8 cellular contexts compared by ENCODE assay signal in the genomic region with DNA sequence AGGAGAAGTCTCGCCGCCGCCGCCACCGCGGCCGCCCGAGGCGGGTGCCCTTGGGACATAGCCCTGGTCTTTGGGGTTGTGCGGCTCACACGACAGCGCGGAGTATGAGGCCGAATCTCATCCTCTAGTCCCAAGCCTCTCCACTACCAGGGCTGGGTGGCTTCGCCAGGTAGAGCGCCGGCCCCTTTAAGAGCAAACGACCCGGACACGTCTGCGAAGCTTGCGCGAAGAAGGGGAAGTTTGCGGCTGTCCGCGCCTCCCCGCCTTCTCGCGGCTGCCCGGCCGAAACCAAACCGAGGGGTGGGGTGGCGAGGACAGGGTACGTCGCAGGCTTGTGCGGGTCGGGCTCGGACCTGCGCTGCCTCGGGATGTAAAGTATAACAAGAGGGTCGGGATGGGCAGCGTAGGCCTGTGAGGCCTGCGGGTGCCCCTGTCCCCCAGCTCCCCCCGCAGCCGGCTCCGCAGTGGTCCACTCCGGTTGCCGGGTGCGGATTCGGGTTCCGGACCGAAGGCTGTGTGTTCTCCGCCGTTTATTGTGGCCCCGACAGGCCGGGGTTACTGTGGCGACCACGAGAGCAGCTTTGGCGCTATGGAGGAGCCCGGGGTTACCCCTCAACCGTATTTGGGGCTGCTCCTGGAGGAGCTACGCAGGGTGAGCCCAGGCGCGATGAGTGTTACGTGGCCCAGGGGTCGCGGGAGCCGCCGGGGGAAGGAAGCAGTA. TPM values are rescaled to one million over a fixed set of nuclear protein-coding genes. Genes with fewer than 3 reads are reported as not detected.
DNase-seq lines count a peak whose midpoint lies in the region; ATAC-seq, FAIRE-seq and TF ChIP-seq lines count a peak whose summit lies in the region.

No MANE protein-coding gene starts in this region.

- DNase-seq in AG04449 (ENCODE audit: low read depth, low spot score): no peak
- DNase-seq in NCI-H2196 treated with DMSO at 0.1 percent for 48 hours (lab: John Stamatoyannopoulos, UW; ENCODE audit: unreplicated experiment): peak; percentile 71
- DNase-seq in WTC11 (ENCODE audit: low spot score): peak; percentile 82
- DNase-seq in bronchial epithelial cell (ENCODE audit: low read depth): peak; percentile 67
- peak; percentile 83 for DNase-seq in iris pigment epithelial cell (ENCODE audit: low read depth)
- DNase-seq in stimulated activated CD4-positive, alpha-beta T cell treated with anti-CD3 and anti-CD28 coated beads, Interleukin-12 subunit alpha, Interleukin-12 subunit beta, amount 100 ng/mL, for 4 hours: peak; percentile 67

- H3K36me3 ChIP-seq in bronchial epithelial cell (ENCODE audit: control insufficient read depth, insufficient read depth, low read length): no peaks in the 10 kb centered on the region

- H3K27me3 ChIP-seq in bronchial epithelial cell (ENCODE audit: control insufficient read depth, insufficient read depth, low read length): no peaks in the 10 kb centered on the region

- FAIRE-seq in bronchial epithelial cell (lab: Jason Lieb, UNC): no peak

- CTCF ChIA-PET in AG04449 (lab: Yijun Ruan, JAX) (no interaction called here), WTC11 (lab: Charles Lee) (interaction anchor here (1.0 to 2.0 kb wide), 3 partner anchors 36 to 164 kb away, joined by 3 to 5 read pairs (median 4); a partner anchor contains a TSS)

- peaks cover 16% of the 10 kb centered on the region for H3K36me3 Mint-ChIP-seq in WTC11

- peaks cover 22% of the 10 kb centered on the region for H3K9me3 Mint-ChIP-seq in WTC11

- ATAC-seq in HG03060 (IDR thresholded peaks at IDR 0.05; ENCODE audit: low read depth, unreplicated experiment) (peak; percentile 54), WTC11 (peak; percentile 85)

- TF ChIP-seq POLR2A in GM18526 (IDR thresholded peaks at IDR 0.05; ENCODE audit: extremely low read depth, insufficient read length): peak; percentile 64

- H3K27ac Mint-ChIP-seq in WTC11: peak overlapping the region; percentile 94

- POLR2A ChIA-PET in AG04449 (lab: Yijun Ruan, JAX) (interaction anchor here (0.6 to 3.2 kb wide), 8 partner anchors 13 to 160 kb away, joined by 3 to 15 read pairs (median 3); a partner anchor contains a TSS), WTC11 (lab: Charles Lee) (interaction anchor here (0.5 to 2.2 kb wide), 6 partner anchors 97 to 167 kb away, joined by 3 to 16 read pairs (median 3); a partner anchor contains a TSS)

- TF ChIP-seq CTCF in AG04449 (IDR thresholded peaks at IDR 0.05; ENCODE audit: insufficient read depth, low read length, missing control alignments) (no peak), WTC11 (IDR thresholded peaks at IDR 0.05) (no peak), bronchial epithelial cell (IDR thresholded peaks at IDR 0.05; ENCODE audit: insufficient read depth, low read length, severe bottlenecking) (no peak)

- H3K4me3 ChIP-seq in AG04449 (ENCODE audit: low read depth, low read length): peak overlapping the region; percentile 90
- H3K4me3 ChIP-seq in bronchial epithelial cell (ENCODE audit: low read depth, low read length): peak overlapping the region; percentile 57

- H3K27me3 Mint-ChIP-seq in WTC11 (ENCODE audit: low read depth): peaks cover 7% of the 10 kb centered on the region

- peak overlapping the region; percentile 91 for H3K4me3 Mint-ChIP-seq in WTC11

- peaks cover 29% of the 10 kb centered on the region for H3K4me1 Mint-ChIP-seq in WTC11

TF ChIP-seq in WTC11, 78 proteins besides CTCF, POLR2A, EP300 and RAD21 (continues in another document):
- TF ChIP-seq, protein P1, sequence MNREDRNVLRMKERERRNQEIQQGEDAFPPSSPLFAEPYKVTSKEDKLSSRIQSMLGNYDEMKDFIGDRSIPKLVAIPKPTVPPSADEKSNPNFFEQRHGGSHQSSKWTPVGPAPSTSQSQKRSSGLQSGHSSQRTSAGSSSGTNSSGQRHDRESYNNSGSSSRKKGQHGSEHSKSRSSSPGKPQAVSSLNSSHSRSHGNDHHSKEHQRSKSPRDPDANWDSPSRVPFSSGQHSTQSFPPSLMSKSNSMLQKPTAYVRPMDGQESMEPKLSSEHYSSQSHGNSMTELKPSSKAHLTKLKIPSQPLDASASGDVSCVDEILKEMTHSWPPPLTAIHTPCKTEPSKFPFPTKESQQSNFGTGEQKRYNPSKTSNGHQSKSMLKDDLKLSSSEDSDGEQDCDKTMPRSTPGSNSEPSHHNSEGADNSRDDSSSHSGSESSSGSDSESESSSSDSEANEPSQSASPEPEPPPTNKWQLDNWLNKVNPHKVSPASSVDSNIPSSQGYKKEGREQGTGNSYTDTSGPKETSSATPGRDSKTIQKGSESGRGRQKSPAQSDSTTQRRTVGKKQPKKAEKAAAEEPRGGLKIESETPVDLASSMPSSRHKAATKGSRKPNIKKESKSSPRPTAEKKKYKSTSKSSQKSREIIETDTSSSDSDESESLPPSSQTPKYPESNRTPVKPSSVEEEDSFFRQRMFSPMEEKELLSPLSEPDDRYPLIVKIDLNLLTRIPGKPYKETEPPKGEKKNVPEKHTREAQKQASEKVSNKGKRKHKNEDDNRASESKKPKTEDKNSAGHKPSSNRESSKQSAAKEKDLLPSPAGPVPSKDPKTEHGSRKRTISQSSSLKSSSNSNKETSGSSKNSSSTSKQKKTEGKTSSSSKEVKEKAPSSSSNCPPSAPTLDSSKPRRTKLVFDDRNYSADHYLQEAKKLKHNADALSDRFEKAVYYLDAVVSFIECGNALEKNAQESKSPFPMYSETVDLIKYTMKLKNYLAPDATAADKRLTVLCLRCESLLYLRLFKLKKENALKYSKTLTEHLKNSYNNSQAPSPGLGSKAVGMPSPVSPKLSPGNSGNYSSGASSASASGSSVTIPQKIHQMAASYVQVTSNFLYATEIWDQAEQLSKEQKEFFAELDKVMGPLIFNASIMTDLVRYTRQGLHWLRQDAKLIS (CRISPR knock-in tag; IDR thresholded peaks at IDR 0.05; ENCODE audit: borderline replicate concordance): no peak
- peak; percentile 82 for TF ChIP-seq TP53 (CRISPR knock-in tag; IDR thresholded peaks at IDR 0.05)
- TF ChIP-seq ZNF219 (CRISPR knock-in tag; IDR thresholded peaks at IDR 0.05; ENCODE audit: borderline replicate concordance): no peak
- TF ChIP-seq, protein P2, sequence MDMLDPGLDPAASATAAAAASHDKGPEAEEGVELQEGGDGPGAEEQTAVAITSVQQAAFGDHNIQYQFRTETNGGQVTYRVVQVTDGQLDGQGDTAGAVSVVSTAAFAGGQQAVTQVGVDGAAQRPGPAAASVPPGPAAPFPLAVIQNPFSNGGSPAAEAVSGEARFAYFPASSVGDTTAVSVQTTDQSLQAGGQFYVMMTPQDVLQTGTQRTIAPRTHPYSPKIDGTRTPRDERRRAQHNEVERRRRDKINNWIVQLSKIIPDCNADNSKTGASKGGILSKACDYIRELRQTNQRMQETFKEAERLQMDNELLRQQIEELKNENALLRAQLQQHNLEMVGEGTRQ (CRISPR knock-in tag; IDR thresholded peaks at IDR 0.05): no peak
- TF ChIP-seq, protein P3, sequence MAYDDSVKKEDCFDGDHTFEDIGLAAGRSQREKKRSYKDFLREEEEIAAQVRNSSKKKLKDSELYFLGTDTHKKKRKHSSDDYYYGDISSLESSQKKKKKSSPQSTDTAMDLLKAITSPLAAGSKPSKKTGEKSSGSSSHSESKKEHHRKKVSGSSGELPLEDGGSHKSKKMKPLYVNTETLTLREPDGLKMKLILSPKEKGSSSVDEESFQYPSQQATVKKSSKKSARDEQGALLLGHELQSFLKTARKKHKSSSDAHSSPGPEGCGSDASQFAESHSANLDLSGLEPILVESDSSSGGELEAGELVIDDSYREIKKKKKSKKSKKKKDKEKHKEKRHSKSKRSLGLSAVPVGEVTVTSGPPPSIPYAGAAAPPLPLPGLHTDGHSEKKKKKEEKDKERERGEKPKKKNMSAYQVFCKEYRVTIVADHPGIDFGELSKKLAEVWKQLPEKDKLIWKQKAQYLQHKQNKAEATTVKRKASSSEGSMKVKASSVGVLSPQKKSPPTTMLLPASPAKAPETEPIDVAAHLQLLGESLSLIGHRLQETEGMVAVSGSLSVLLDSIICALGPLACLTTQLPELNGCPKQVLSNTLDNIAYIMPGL (CRISPR knock-in tag; IDR thresholded peaks at IDR 0.05): no peak; the same call in 1 of the 2 replicates
- TF ChIP-seq, protein P4, sequence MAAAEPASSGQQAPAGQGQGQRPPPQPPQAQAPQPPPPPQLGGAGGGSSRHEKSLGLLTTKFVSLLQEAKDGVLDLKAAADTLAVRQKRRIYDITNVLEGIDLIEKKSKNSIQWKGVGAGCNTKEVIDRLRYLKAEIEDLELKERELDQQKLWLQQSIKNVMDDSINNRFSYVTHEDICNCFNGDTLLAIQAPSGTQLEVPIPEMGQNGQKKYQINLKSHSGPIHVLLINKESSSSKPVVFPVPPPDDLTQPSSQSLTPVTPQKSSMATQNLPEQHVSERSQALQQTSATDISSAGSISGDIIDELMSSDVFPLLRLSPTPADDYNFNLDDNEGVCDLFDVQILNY (CRISPR knock-in tag; IDR thresholded peaks at IDR 0.05): 0 out of 2 replicates have a peak, but pooled peaks have one; percentile 50
- TF ChIP-seq RELA (CRISPR knock-in tag; IDR thresholded peaks at IDR 0.05; ENCODE audit: borderline replicate concordance): no peak
- no peak for TF ChIP-seq ZNF317 (CRISPR knock-in tag; IDR thresholded peaks at IDR 0.05; ENCODE audit: borderline replicate concordance, low read depth)
- TF ChIP-seq, protein P5, sequence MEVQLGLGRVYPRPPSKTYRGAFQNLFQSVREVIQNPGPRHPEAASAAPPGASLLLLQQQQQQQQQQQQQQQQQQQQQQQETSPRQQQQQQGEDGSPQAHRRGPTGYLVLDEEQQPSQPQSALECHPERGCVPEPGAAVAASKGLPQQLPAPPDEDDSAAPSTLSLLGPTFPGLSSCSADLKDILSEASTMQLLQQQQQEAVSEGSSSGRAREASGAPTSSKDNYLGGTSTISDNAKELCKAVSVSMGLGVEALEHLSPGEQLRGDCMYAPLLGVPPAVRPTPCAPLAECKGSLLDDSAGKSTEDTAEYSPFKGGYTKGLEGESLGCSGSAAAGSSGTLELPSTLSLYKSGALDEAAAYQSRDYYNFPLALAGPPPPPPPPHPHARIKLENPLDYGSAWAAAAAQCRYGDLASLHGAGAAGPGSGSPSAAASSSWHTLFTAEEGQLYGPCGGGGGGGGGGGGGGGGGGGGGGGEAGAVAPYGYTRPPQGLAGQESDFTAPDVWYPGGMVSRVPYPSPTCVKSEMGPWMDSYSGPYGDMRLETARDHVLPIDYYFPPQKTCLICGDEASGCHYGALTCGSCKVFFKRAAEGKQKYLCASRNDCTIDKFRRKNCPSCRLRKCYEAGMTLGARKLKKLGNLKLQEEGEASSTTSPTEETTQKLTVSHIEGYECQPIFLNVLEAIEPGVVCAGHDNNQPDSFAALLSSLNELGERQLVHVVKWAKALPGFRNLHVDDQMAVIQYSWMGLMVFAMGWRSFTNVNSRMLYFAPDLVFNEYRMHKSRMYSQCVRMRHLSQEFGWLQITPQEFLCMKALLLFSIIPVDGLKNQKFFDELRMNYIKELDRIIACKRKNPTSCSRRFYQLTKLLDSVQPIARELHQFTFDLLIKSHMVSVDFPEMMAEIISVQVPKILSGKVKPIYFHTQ (CRISPR knock-in tag; IDR thresholded peaks at IDR 0.05): no peak
- TF ChIP-seq, protein P6, sequence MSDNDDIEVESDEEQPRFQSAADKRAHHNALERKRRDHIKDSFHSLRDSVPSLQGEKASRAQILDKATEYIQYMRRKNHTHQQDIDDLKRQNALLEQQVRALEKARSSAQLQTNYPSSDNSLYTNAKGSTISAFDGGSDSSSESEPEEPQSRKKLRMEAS (CRISPR knock-in tag; IDR thresholded peaks at IDR 0.05): peak; percentile 77

RNA-seq across cellular contexts. Expression of a gene that starts 33.3 kb away (rescaled TPM):
- total RNA-seq in WTC11 (2021): 10.9 to 11.3 TPM (median 11.3 TPM) in 3 replicates
- 41.9 and 54.3 TPM in 2 replicates for total RNA-seq in bronchial epithelial cell
